24 cellular contexts compared by ENCODE assay signal in genomic region chr16:30494709-30495108, GRCh38. TPM values are rescaled to one million over a fixed set of nuclear protein-coding genes. Genes with fewer than 3 reads are reported as not detected.
DNase-seq lines count a peak whose midpoint lies in the region; ATAC-seq, FAIRE-seq and TF ChIP-seq lines count a peak whose summit lies in the region.
"Had no signal": no experiment of that assay in that cellular context is flagged by ENCODE, and none has a peak within 500 bp of the region (broad histone marks: within the 10 kb centered on the region; RNA-seq: fewer than 3 reads in every experiment).

No MANE protein-coding gene starts in this region.

- no peak for FAIRE-seq in HepG2 (lab: Jason Lieb, UNC)
- FAIRE-seq: GM12891 had no signal

- WGBS in HepG2 (ENCODE audit: low lambda C conversion rate): 73% methylated on average over 12 of the region's 12 CpGs
- 71% methylated on average over 9 of the region's 12 CpGs for WGBS in right lobe of liver (ENCODE audit: insufficient coverage, low coverage, low lambda C conversion rate, missing lambda C conversion rate)
- WGBS in suprapubic skin: 55% methylated on average over 12 of the region's 12 CpGs

- no peak overlapping the region for H3K9ac ChIP-seq in HepG2 (ENCODE audit: insufficient read depth, low read depth, low read length)

- no peaks in the 10 kb centered on the region; a peak in 1 of 5 replicates for H3K27me3 ChIP-seq in HepG2 (ENCODE audit: control insufficient read depth in 1 of 2, insufficient read depth in 2 of 2, low read length in 2 of 2)
- H3K27me3 ChIP-seq in right lobe of liver: no peaks in the 10 kb centered on the region
- no peaks in the 10 kb centered on the region for H3K27me3 ChIP-seq in Panc1 (ENCODE audit: control insufficient read depth, insufficient read depth, low read length)
- H3K27me3 ChIP-seq in suprapubic skin: no peaks in the 10 kb centered on the region
- H3K27me3 ChIP-seq: Peyer's patch had no signal

- H3K36me3 ChIP-seq in HepG2 (replicated peaks in 1 of 2; ENCODE audit: control insufficient read depth in 1 of 2, insufficient read depth in 2 of 2, low read length in 2 of 2) (no peaks in the 10 kb centered on the region), right lobe of liver (peaks cover 0 to 7% (median 0%) of the 10 kb centered on the region in 4 donors), Panc1 (ENCODE audit: control insufficient read depth, insufficient read depth, low read length) (no peaks in the 10 kb centered on the region), suprapubic skin (no peaks in the 10 kb centered on the region)
- H3K36me3 ChIP-seq: Peyer's patch, tibial artery had no signal

- H3K36me3 Mint-ChIP-seq in central memory CD8-positive, alpha-beta T cell (ENCODE audit: insufficient read depth): peaks cover 91% of the 10 kb centered on the region
- H3K36me3 Mint-ChIP-seq in stimulated activated memory B cell treated with anti-CD40 and anti-IgM and Interleukin-4, amounts not matched to agents 10 μg/mL and 1 μg/mL and 100 μg/mL, for 72 hours: peaks cover 56% of the 10 kb centered on the region
- H3K36me3 Mint-ChIP-seq: brain had no signal

- in situ Hi-C loops in HepG2 (cut with HindIII; ENCODE audit: extremely low pct_ligation_motif_present, low pct_unique_long_range_greater_than_20kb): no loop called here
- in situ Hi-C loops in Panc1 (cut with HindIII; ENCODE audit: low pct_unique_long_range_greater_than_20kb, low sequenced_read_pairs): no loop called here

- H3K27ac ChIP-seq in HepG2 (ENCODE audit: extremely low read length, insufficient read depth, low read length) (no peak overlapping the region), right lobe of liver (no peak overlapping the region), Panc1 (ENCODE audit: low read length) (no peak overlapping the region), suprapubic skin (no peak overlapping the region)
- H3K27ac ChIP-seq: Peyer's patch, tibial artery had no signal

- no peak for TF ChIP-seq RAD21 in HepG2 (CRISPR knock-in tag; IDR thresholded peaks at IDR 0.05)

- H3K79me2 ChIP-seq in HepG2 (ENCODE audit: insufficient read depth, low read length): no peaks in the 10 kb centered on the region

- H3K27me3 Mint-ChIP-seq in central memory CD8-positive, alpha-beta T cell: no peaks in the 10 kb centered on the region
- H3K27me3 Mint-ChIP-seq in stimulated activated memory B cell treated with anti-CD40 and anti-IgM and Interleukin-4, amounts not matched to agents 10 μg/mL and 1 μg/mL and 100 μg/mL, for 72 hours: no peaks in the 10 kb centered on the region
- H3K27me3 Mint-ChIP-seq: stimulated activated naive CD8-positive, alpha-beta T cell treated with anti-CD3 and anti-CD28 coated beads, Interleukin-15, Interleukin-2, amounts not matched to agents 100 ng/mL and 50 ng/mL, for 24 hours had no signal

- H3K4me1 Mint-ChIP-seq in central memory CD8-positive, alpha-beta T cell: peaks cover 24% of the 10 kb centered on the region
- peaks cover 12% of the 10 kb centered on the region for H3K4me1 Mint-ChIP-seq in stimulated activated memory B cell treated with anti-CD40 and anti-IgM and Interleukin-4, amounts not matched to agents 10 μg/mL and 1 μg/mL and 100 μg/mL, for 72 hours

- intact Hi-C loops in HepG2 (cut with micrococcal nuclease; ENCODE audit: unreplicated experiment) (no loop called here), right lobe of liver (cut with DNase I) (no loop called here), Panc1 (cut with micrococcal nuclease; ENCODE audit: unreplicated experiment) (no loop called here), left ventricle myocardium superior (cut with micrococcal nuclease) (no loop called here)

- TF ChIP-seq CTCF in HepG2 (CRISPR knock-in tag; IDR thresholded peaks at IDR 0.05): no peak
- no peak for TF ChIP-seq CTCF in right lobe of liver (IDR thresholded peaks at IDR 0.05)
- no peak for TF ChIP-seq CTCF in Panc1 (IDR thresholded peaks at IDR 0.05)
- no peak for TF ChIP-seq CTCF in suprapubic skin (IDR thresholded peaks at IDR 0.05)

- H3K4me2 ChIP-seq in HepG2 (ENCODE audit: low read depth, low read length): no peak overlapping the region

- H3K27ac Mint-ChIP-seq in central memory CD8-positive, alpha-beta T cell (ENCODE audit: low read depth): peak overlapping the region; percentile 35
- peak overlapping the region; percentile 33 for H3K27ac Mint-ChIP-seq in stimulated activated memory B cell treated with anti-CD40 and anti-IgM and Interleukin-4, amounts not matched to agents 10 μg/mL and 1 μg/mL and 100 μg/mL, for 72 hours
- H3K27ac Mint-ChIP-seq: activated T-helper 1 cell treated with anti-CD3 and anti-CD28 coated beads, Interleukin-12 subunit alpha, Interleukin-12 subunit beta, Interleukin-2, Interleukin-4 antibody, amounts not matched to agents 30 ng/mL and 10 ng/mL and 1 ng/mL, durations not matched to agents 14 hours and 24 hours and 36 hours; brain; stimulated activated naive CD8-positive, alpha-beta T cell treated with anti-CD3 and anti-CD28 coated beads, Interleukin-15, Interleukin-2, amounts not matched to agents 100 ng/mL and 50 ng/mL, for 24 hours had no signal

- POLR2A ChIA-PET in HepG2 (lab: Yijun Ruan, JAX) (no interaction called here), Panc1 (lab: Charles Lee) (interaction anchor here (0.6 kb wide), 1 partner anchor 63 kb away, joined by 6 read pairs; no protein-coding TSS in a partner anchor)

- H3K9me3 ChIP-seq in HepG2 (ENCODE audit: low read length): no peaks in the 10 kb centered on the region
- no peaks in the 10 kb centered on the region for H3K9me3 ChIP-seq in right lobe of liver
- no peaks in the 10 kb centered on the region for H3K9me3 ChIP-seq in Panc1 (ENCODE audit: control insufficient read depth, insufficient read depth, low read depth, low read length)
- no peaks in the 10 kb centered on the region for H3K9me3 ChIP-seq in suprapubic skin
- H3K9me3 ChIP-seq: Peyer's patch, tibial artery had no signal

- H3K4me1 ChIP-seq in HepG2 (ENCODE audit: insufficient read depth, low read length): peaks cover 10% of the 10 kb centered on the region
- peaks cover 0 to 12% (median 0%) of the 10 kb centered on the region in 4 donors for H3K4me1 ChIP-seq in right lobe of liver
- 0 out of 2 replicates have a peak, but pooled peaks cover 3% of the 10 kb centered on the region for H3K4me1 ChIP-seq in Panc1 (ENCODE audit: control insufficient read depth, insufficient read depth, low read length)
- H3K4me1 ChIP-seq in suprapubic skin: peaks cover 8% of the 10 kb centered on the region
- H3K4me1 ChIP-seq: Peyer's patch, tibial artery had no signal

- no TSS peak for BruUV-seq in HepG2 (replicated peaks; lab: Mats Ljungman, UMichigan)
- no TSS peak for BruUV-seq in Panc1 (replicated peaks; lab: Mats Ljungman, UMichigan)

- CTCF ChIA-PET in HepG2 (lab: Yijun Ruan, JAX; ENCODE audit: low intra/inter-chr PET ratio, low total read pairs): no interaction called here
- CTCF ChIA-PET in Panc1 (lab: Charles Lee): no interaction called here

- no peak for ATAC-seq in HepG2
- ATAC-seq in right lobe of liver: no peak
- peak; percentile 20; the same call in 1 of the 2 replicates for ATAC-seq in Panc1
- no peak for ATAC-seq in central memory CD8-positive, alpha-beta T cell (replicated peaks; ENCODE audit: extremely low read depth, poor library complexity, severe bottlenecking)
- ATAC-seq in stimulated activated memory B cell treated with anti-CD40 and anti-IgM and Interleukin-4, amounts not matched to agents 10 μg/mL and 1 μg/mL and 100 μg/mL, for 72 hours: no peak
- ATAC-seq in left ventricle myocardium superior: no peak
- ATAC-seq: activated CD4-positive, CD25-positive, alpha-beta regulatory T cell treated with anti-CD3 and anti-CD28 coated beads, Interleukin-2, amount 50 U/mL, for 24 hours; left lobe of liver had no signal

- no peaks in the 10 kb centered on the region for H4K20me1 ChIP-seq in HepG2 (ENCODE audit: insufficient read depth, low read length)

- TF ChIP-seq EP300 in HepG2 (IDR thresholded peaks at IDR 0.05; ENCODE audit: low read depth in 2 of 2, low read length in 2 of 2) (no peak), HepG2 (CRISPR knock-in tag; IDR thresholded peaks at IDR 0.05; ENCODE audit: borderline replicate concordance) (no peak), suprapubic skin (IDR thresholded peaks at IDR 0.05) (no peak)

- H3K4me3 ChIP-seq in HepG2 (replicated peaks in 1 of 3; ENCODE audit: insufficient read depth in 1 of 3, low read depth in 2 of 3, low read length in 3 of 3) (no peak overlapping the region), right lobe of liver (no peak overlapping the region), Panc1 (ENCODE audit: low read depth in 2 of 2, low read length in 2 of 2) (no peak overlapping the region), suprapubic skin (no peak overlapping the region)
- H3K4me3 ChIP-seq: Peyer's patch, tibial artery had no signal

- H3K9me3 Mint-ChIP-seq in central memory CD8-positive, alpha-beta T cell: no peaks in the 10 kb centered on the region
- no peaks in the 10 kb centered on the region for H3K9me3 Mint-ChIP-seq in stimulated activated memory B cell treated with anti-CD40 and anti-IgM and Interleukin-4, amounts not matched to agents 10 μg/mL and 1 μg/mL and 100 μg/mL, for 72 hours
- H3K9me3 Mint-ChIP-seq: activated T-helper 1 cell treated with anti-CD3 and anti-CD28 coated beads, Interleukin-12 subunit alpha, Interleukin-12 subunit beta, Interleukin-2, Interleukin-4 antibody, amounts not matched to agents 30 ng/mL and 10 ng/mL and 1 ng/mL, durations not matched to agents 14 hours and 24 hours and 36 hours; brain; immature natural killer cell; stimulated activated naive CD8-positive, alpha-beta T cell treated with anti-CD3 and anti-CD28 coated beads, Interleukin-15, Interleukin-2, amounts not matched to agents 100 ng/mL and 50 ng/mL, for 24 hours had no signal

- no peak for TF ChIP-seq POLR2A in HepG2 (IDR thresholded peaks at IDR 0.05; ENCODE audit: insufficient read depth in 1 of 2, low read depth in 2 of 2, low read length in 2 of 2)
- TF ChIP-seq POLR2A in right lobe of liver (IDR thresholded peaks at IDR 0.05): no peak
- TF ChIP-seq POLR2A in suprapubic skin (IDR thresholded peaks at IDR 0.05): no peak

- DNase-seq in HepG2 (ENCODE audit: low spot score) (no peak), right lobe of liver (no peak), Panc1 (ENCODE audit: low read depth, low spot score) (no peak), suprapubic skin (ENCODE audit: low spot score in 2 of 2) (no peak), HPDE6-E6E7 (ENCODE audit: extremely low spot score) (no peak), left ventricle myocardium superior (no peak)
- no peak for DNase-seq in central memory CD8-positive, alpha-beta T cell (ENCODE audit: low spot score in 2 of 2)
- DNase-seq: GOT3, immature natural killer cell, mesendoderm, NCI-H1092, NCI-H2029, NCI-H2227 treated with DMSO at 0.1 percent for 48 hours, Peyer's patch, SIG-M5, SW 1271, tibial artery had no signal

- H3K4me3 Mint-ChIP-seq in central memory CD8-positive, alpha-beta T cell: no peak overlapping the region
- H3K4me3 Mint-ChIP-seq in stimulated activated memory B cell treated with anti-CD40 and anti-IgM and Interleukin-4, amounts not matched to agents 10 μg/mL and 1 μg/mL and 100 μg/mL, for 72 hours: no peak overlapping the region
- H3K4me3 Mint-ChIP-seq: activated T-helper 1 cell treated with anti-CD3 and anti-CD28 coated beads, Interleukin-12 subunit alpha, Interleukin-12 subunit beta, Interleukin-2, Interleukin-4 antibody, amounts not matched to agents 30 ng/mL and 10 ng/mL and 1 ng/mL, durations not matched to agents 14 hours and 24 hours and 36 hours; brain; immature natural killer cell; stimulated activated naive CD8-positive, alpha-beta T cell treated with anti-CD3 and anti-CD28 coated beads, Interleukin-15, Interleukin-2, amounts not matched to agents 100 ng/mL and 50 ng/mL, for 24 hours had no signal

- no peak overlapping the region for H2AFZ ChIP-seq in HepG2 (ENCODE audit: low read length)

RNA-seq across cellular contexts. Expression of gene ITGAL, which starts 22.2 kb away (rescaled TPM):
- total RNA-seq in HepG2 (2016; rRNA removed; fragmentation: Illumina TruSeq; extraction: Trizol) (0.51 and 0.86 TPM in 2 replicates), right lobe of liver (10 to 100 TPM in 4 of 6 experiments, 1 to 10 TPM in 2; 7.3 to 12.4 (median 10.2) TPM), Panc1 (2021; ENCODE audit: unreplicated experiment) (0.54 TPM), suprapubic skin (1 to 10 TPM in 2 of 4 donors, under 1 TPM in 2; 0.47 to 4.3 (median 1.9) TPM), left ventricle myocardium superior (3.3 TPM)
- not detected in 2 replicates for total RNA-seq in HepG2 (2016; cell fraction: cytosol; rRNA removed; fragmentation: Illumina TruSeq; extraction: Trizol; ENCODE audit: low read depth)
- 0.64 and 0.87 TPM in 2 replicates for total RNA-seq in HepG2 (2016; cell fraction: insoluble cytoplasmic fraction; rRNA removed; fragmentation: Illumina TruSeq; extraction: Trizol)
- total RNA-seq in HepG2 (2016; cell fraction: membrane; rRNA removed; fragmentation: Illumina TruSeq; extraction: Trizol): 0.07 and 0.37 TPM in 2 replicates
- 0.25 and 0.41 TPM in 2 replicates for total RNA-seq in HepG2 (2016; cell fraction: nucleus; rRNA removed; fragmentation: Illumina TruSeq; extraction: Trizol)
- 1.2 TPM in 2 replicates for polyA plus RNA-seq in HepG2 (2011; rRNA removed)
- polyA plus RNA-seq in HepG2 (2011; cell fraction: cytosol; rRNA removed): 0.68 and 0.87 TPM in 2 replicates
- polyA plus RNA-seq in HepG2 (2011; cell fraction: nucleus; rRNA removed): 2.5 and 3.3 TPM in 2 replicates
- polyA plus RNA-seq in HepG2 (2012): 1.2 and 4.8 TPM in 2 replicates
- not detected in 2 replicates for polyA plus RNA-seq in HepG2 (2016; cell fraction: cytosol; fragmentation: Illumina TruSeq; extraction: Trizol; ENCODE audit: low read depth)
- polyA plus RNA-seq in HepG2 (2016; cell fraction: insoluble cytoplasmic fraction; fragmentation: Illumina TruSeq; extraction: Trizol; ENCODE audit: low read depth): 0.24 and 0.47 TPM in 2 replicates
- 0.11 and 0.35 TPM in 2 replicates for polyA plus RNA-seq in HepG2 (2016; cell fraction: membrane; fragmentation: Illumina TruSeq; extraction: Trizol; ENCODE audit: low read depth)
- 0.37 and 0.96 TPM in 2 replicates for polyA plus RNA-seq in HepG2 (2016; cell fraction: nucleus; fragmentation: Illumina TruSeq; extraction: Trizol; ENCODE audit: insufficient read depth, low read depth)
- 0.16 and 1.6 TPM in 2 replicates for polyA minus RNA-seq in HepG2 (2011; rRNA and poly(A)+ RNA removed; ENCODE audit: low replicate concordance)
- 0.40 and 1.1 TPM in 2 replicates for polyA minus RNA-seq in HepG2 (2011; cell fraction: cytosol; rRNA and poly(A)+ RNA removed)
- 1.4 and 3.9 TPM in 2 replicates for polyA minus RNA-seq in HepG2 (2011; cell fraction: nucleus; rRNA and poly(A)+ RNA removed)
- not detected for polyA plus RNA-seq in Panc1 (2012; ENCODE audit: insufficient read length)

RNA-seq across cellular contexts. Expression of gene ZNF768, which starts 31.7 kb away (rescaled TPM):
- 26.6 and 34.4 TPM in 2 replicates for total RNA-seq in HepG2 (2016; rRNA removed; fragmentation: Illumina TruSeq; extraction: Trizol)
- total RNA-seq in HepG2 (2016; cell fraction: cytosol; rRNA removed; fragmentation: Illumina TruSeq; extraction: Trizol; ENCODE audit: low read depth): 6.1 and 6.9 TPM in 2 replicates
- total RNA-seq in HepG2 (2016; cell fraction: insoluble cytoplasmic fraction; rRNA removed; fragmentation: Illumina TruSeq; extraction: Trizol): 23.0 and 34.5 TPM in 2 replicates
- 19.9 and 22.9 TPM in 2 replicates for total RNA-seq in HepG2 (2016; cell fraction: membrane; rRNA removed; fragmentation: Illumina TruSeq; extraction: Trizol)
- total RNA-seq in HepG2 (2016; cell fraction: nucleus; rRNA removed; fragmentation: Illumina TruSeq; extraction: Trizol): 17.6 and 18.7 TPM in 2 replicates
- polyA plus RNA-seq in HepG2 (2011; rRNA removed): 26.7 and 40.0 TPM in 2 replicates
- 22.2 and 36.8 TPM in 2 replicates for polyA plus RNA-seq in HepG2 (2011; cell fraction: cytosol; rRNA removed)
- polyA plus RNA-seq in HepG2 (2011; cell fraction: nucleus; rRNA removed): 67.1 and 79.3 TPM in 2 replicates
- 22.9 and 30.0 TPM in 2 replicates for polyA plus RNA-seq in HepG2 (2012)
- polyA plus RNA-seq in HepG2 (2016; cell fraction: cytosol; fragmentation: Illumina TruSeq; extraction: Trizol; ENCODE audit: low read depth): 6.4 and 7.1 TPM in 2 replicates
- 32.0 and 39.1 TPM in 2 replicates for polyA plus RNA-seq in HepG2 (2016; cell fraction: insoluble cytoplasmic fraction; fragmentation: Illumina TruSeq; extraction: Trizol; ENCODE audit: low read depth)
- polyA plus RNA-seq in HepG2 (2016; cell fraction: membrane; fragmentation: Illumina TruSeq; extraction: Trizol; ENCODE audit: low read depth): 19.7 and 20.2 TPM in 2 replicates
- 50.4 and 51.1 TPM in 2 replicates for polyA plus RNA-seq in HepG2 (2016; cell fraction: nucleus; fragmentation: Illumina TruSeq; extraction: Trizol; ENCODE audit: insufficient read depth, low read depth)
- polyA minus RNA-seq in HepG2 (2011; rRNA and poly(A)+ RNA removed; ENCODE audit: low replicate concordance): 11.8 and 40.3 TPM in 2 replicates
- polyA minus RNA-seq in HepG2 (2011; cell fraction: cytosol; rRNA and poly(A)+ RNA removed): 18.5 and 21.5 TPM in 2 replicates
- 7.8 and 8.2 TPM in 2 replicates for polyA minus RNA-seq in HepG2 (2011; cell fraction: nucleus; rRNA and poly(A)+ RNA removed)
- total RNA-seq in right lobe of liver: 10 to 100 TPM; 14.7 to 21.2 (median 18.8) TPM
- total RNA-seq in Panc1 (2021; ENCODE audit: unreplicated experiment): 68.3 TPM
- polyA plus RNA-seq in Panc1 (2012; ENCODE audit: insufficient read length): 81.2 TPM
- total RNA-seq in suprapubic skin: 10 to 100 TPM; 30.5 to 41.3 (median 36.6) TPM
- 75.4 TPM for total RNA-seq in left ventricle myocardium superior

RNA-seq across cellular contexts. Expression of gene ZNF747, which starts 39.9 kb away (rescaled TPM):
- 8.8 and 10.2 TPM in 2 replicates for total RNA-seq in HepG2 (2016; rRNA removed; fragmentation: Illumina TruSeq; extraction: Trizol)
- 2.7 and 2.8 TPM in 2 replicates for total RNA-seq in HepG2 (2016; cell fraction: cytosol; rRNA removed; fragmentation: Illumina TruSeq; extraction: Trizol; ENCODE audit: low read depth)
- 10.3 and 10.8 TPM in 2 replicates for total RNA-seq in HepG2 (2016; cell fraction: insoluble cytoplasmic fraction; rRNA removed; fragmentation: Illumina TruSeq; extraction: Trizol)
- total RNA-seq in HepG2 (2016; cell fraction: membrane; rRNA removed; fragmentation: Illumina TruSeq; extraction: Trizol): 8.9 and 9.2 TPM in 2 replicates
- 7.3 and 9.1 TPM in 2 replicates for total RNA-seq in HepG2 (2016; cell fraction: nucleus; rRNA removed; fragmentation: Illumina TruSeq; extraction: Trizol)
- 7.0 and 7.2 TPM in 2 replicates for polyA plus RNA-seq in HepG2 (2011; rRNA removed)
- polyA plus RNA-seq in HepG2 (2011; cell fraction: cytosol; rRNA removed): 5.7 and 6.4 TPM in 2 replicates
- polyA plus RNA-seq in HepG2 (2011; cell fraction: nucleus; rRNA removed): 9.4 and 11.1 TPM in 2 replicates
- 2.3 and 3.6 TPM in 2 replicates for polyA plus RNA-seq in HepG2 (2012)
- 1.7 and 1.9 TPM in 2 replicates for polyA plus RNA-seq in HepG2 (2016; cell fraction: cytosol; fragmentation: Illumina TruSeq; extraction: Trizol; ENCODE audit: low read depth)
- polyA plus RNA-seq in HepG2 (2016; cell fraction: insoluble cytoplasmic fraction; fragmentation: Illumina TruSeq; extraction: Trizol; ENCODE audit: low read depth): 9.4 and 9.8 TPM in 2 replicates
- polyA plus RNA-seq in HepG2 (2016; cell fraction: membrane; fragmentation: Illumina TruSeq; extraction: Trizol; ENCODE audit: low read depth): 5.7 and 5.8 TPM in 2 replicates
- polyA plus RNA-seq in HepG2 (2016; cell fraction: nucleus; fragmentation: Illumina TruSeq; extraction: Trizol; ENCODE audit: insufficient read depth, low read depth): 12.4 and 13.5 TPM in 2 replicates
- 12.9 and 13.6 TPM in 2 replicates for polyA minus RNA-seq in HepG2 (2011; rRNA and poly(A)+ RNA removed; ENCODE audit: low replicate concordance)
- polyA minus RNA-seq in HepG2 (2011; cell fraction: cytosol; rRNA and poly(A)+ RNA removed): 5.2 and 6.2 TPM in 2 replicates
- 12.5 and 16.8 TPM in 2 replicates for polyA minus RNA-seq in HepG2 (2011; cell fraction: nucleus; rRNA and poly(A)+ RNA removed)
- total RNA-seq in right lobe of liver: 1 to 10 TPM; 5.3 to 9.7 (median 6.4) TPM
- 10.9 TPM for total RNA-seq in Panc1 (2021; ENCODE audit: unreplicated experiment)
- polyA plus RNA-seq in Panc1 (2012; ENCODE audit: insufficient read length): 7.3 TPM
- 10 to 100 TPM in 3 of 4 donors, 1 to 10 TPM in 1; 9.4 to 15.4 (median 11.5) TPM for total RNA-seq in suprapubic skin
- total RNA-seq in left ventricle myocardium superior: 9.0 TPM

RNA-seq across cellular contexts. Expression of gene SEPHS2, which starts 49.0 kb away (rescaled TPM):
- 20.7 and 56.3 TPM in 2 replicates for total RNA-seq in HepG2 (2016; rRNA removed; fragmentation: Illumina TruSeq; extraction: Trizol)
- total RNA-seq in HepG2 (2016; cell fraction: cytosol; rRNA removed; fragmentation: Illumina TruSeq; extraction: Trizol; ENCODE audit: low read depth): 5.7 and 7.2 TPM in 2 replicates
- total RNA-seq in HepG2 (2016; cell fraction: insoluble cytoplasmic fraction; rRNA removed; fragmentation: Illumina TruSeq; extraction: Trizol): 20.6 and 53.3 TPM in 2 replicates
- 32.0 TPM in 2 replicates for total RNA-seq in HepG2 (2016; cell fraction: membrane; rRNA removed; fragmentation: Illumina TruSeq; extraction: Trizol)
- 20.1 and 22.8 TPM in 2 replicates for total RNA-seq in HepG2 (2016; cell fraction: nucleus; rRNA removed; fragmentation: Illumina TruSeq; extraction: Trizol)
- polyA plus RNA-seq in HepG2 (2011; rRNA removed): 127 and 128 TPM in 2 replicates
- polyA plus RNA-seq in HepG2 (2011; cell fraction: cytosol; rRNA removed): 115 and 145 TPM in 2 replicates
- polyA plus RNA-seq in HepG2 (2011; cell fraction: nucleus; rRNA removed): 36.6 and 44.5 TPM in 2 replicates
- 130 and 170 TPM in 2 replicates for polyA plus RNA-seq in HepG2 (2012)
- polyA plus RNA-seq in HepG2 (2016; cell fraction: cytosol; fragmentation: Illumina TruSeq; extraction: Trizol; ENCODE audit: low read depth): 14.0 and 14.5 TPM in 2 replicates
- 225 and 237 TPM in 2 replicates for polyA plus RNA-seq in HepG2 (2016; cell fraction: insoluble cytoplasmic fraction; fragmentation: Illumina TruSeq; extraction: Trizol; ENCODE audit: low read depth)
- 54.8 and 58.5 TPM in 2 replicates for polyA plus RNA-seq in HepG2 (2016; cell fraction: membrane; fragmentation: Illumina TruSeq; extraction: Trizol; ENCODE audit: low read depth)
- polyA plus RNA-seq in HepG2 (2016; cell fraction: nucleus; fragmentation: Illumina TruSeq; extraction: Trizol; ENCODE audit: insufficient read depth, low read depth): 101 TPM in 2 replicates
- 28.5 and 84.7 TPM in 2 replicates for polyA minus RNA-seq in HepG2 (2011; rRNA and poly(A)+ RNA removed; ENCODE audit: low replicate concordance)
- polyA minus RNA-seq in HepG2 (2011; cell fraction: cytosol; rRNA and poly(A)+ RNA removed): 65.0 and 74.5 TPM in 2 replicates
- 38.4 and 44.4 TPM in 2 replicates for polyA minus RNA-seq in HepG2 (2011; cell fraction: nucleus; rRNA and poly(A)+ RNA removed)
- total RNA-seq in right lobe of liver: 100 to 1,000 TPM; 157 to 228 (median 205) TPM
- 68.5 TPM for total RNA-seq in Panc1 (2021; ENCODE audit: unreplicated experiment)
- 57.5 TPM for polyA plus RNA-seq in Panc1 (2012; ENCODE audit: insufficient read length)
- 10 to 100 TPM; 16.8 to 26.2 (median 22.2) TPM for total RNA-seq in suprapubic skin
- total RNA-seq in left ventricle myocardium superior: 30.6 TPM
